8 cellular contexts compared by ENCODE assay signal in the genomic region with DNA sequence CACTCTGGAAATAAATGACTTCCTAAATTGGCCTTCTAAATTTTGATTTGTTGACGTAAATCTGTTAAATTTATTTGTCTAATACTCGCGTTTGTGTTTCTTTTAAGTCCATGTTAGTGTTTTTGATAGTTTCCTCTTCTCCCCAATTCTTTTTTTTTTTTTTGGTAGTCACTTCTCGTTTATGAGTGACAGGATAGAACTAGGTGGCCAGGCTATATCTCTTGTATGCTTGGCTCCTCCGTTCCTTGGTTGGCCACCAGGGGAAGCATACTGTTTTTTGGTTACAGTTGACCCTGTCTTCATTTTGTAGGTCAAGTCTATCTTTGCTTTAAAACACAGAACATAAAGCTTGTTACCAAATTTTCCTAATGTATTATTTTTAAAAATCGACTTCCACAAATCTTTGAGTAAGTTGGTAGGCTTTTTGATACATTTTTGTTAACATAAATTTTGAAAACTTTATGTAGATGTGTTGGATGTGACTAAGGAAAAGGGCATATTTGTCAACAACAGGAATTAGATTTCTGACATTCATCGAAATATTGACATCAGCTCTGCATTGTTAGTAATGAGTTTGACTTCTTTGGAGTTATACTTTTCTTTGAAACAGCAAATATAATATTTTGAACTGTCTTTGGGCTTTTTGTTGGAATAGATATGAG. TPM values are rescaled to one million over a fixed set of nuclear protein-coding genes. Genes with fewer than 3 reads are reported as not detected.
DNase-seq lines count a peak whose midpoint lies in the region; ATAC-seq, FAIRE-seq and TF ChIP-seq lines count a peak whose summit lies in the region.

No MANE protein-coding gene starts in this region.

- CTCF ChIA-PET in Calu3 (lab: Charles Lee) = interaction anchor here (0.6 to 1.4 kb wide), 9 partner anchors 21 to 1124 kb away, joined by 3 to 11 read pairs (median 4); no protein-coding TSS in a partner anchor

- H3K27ac ChIP-seq in VCaP (peak overlapping the region; percentile 98), kidney (ENCODE audit: low read depth in 2 of 2, low read length in 2 of 2) (no peak overlapping the region)

- H3K36me3 Mint-ChIP-seq in Calu3 (ENCODE audit: insufficient read depth, unreplicated experiment) = peaks cover 44% of the 10 kb centered on the region

- FAIRE-seq in kidney (lab: Jason Lieb, UNC) = no peak

- H3K4me3 Mint-ChIP-seq in Calu3 (ENCODE audit: low read depth, unreplicated experiment) = peak overlapping the region; percentile 85

- H3K9me3 Mint-ChIP-seq in Calu3 (ENCODE audit: low read depth, unreplicated experiment) = no peaks in the 10 kb centered on the region

- peak; percentile 22 for ATAC-seq in HG02571 (IDR thresholded peaks at IDR 0.05; ENCODE audit: unreplicated experiment)
- no peak for ATAC-seq in HG02759 (IDR thresholded peaks at IDR 0.05; ENCODE audit: unreplicated experiment)

- no peaks in the 10 kb centered on the region for H3K27me3 Mint-ChIP-seq in Calu3 (ENCODE audit: unreplicated experiment)

- H3K9me3 ChIP-seq in kidney (ENCODE audit: control insufficient read depth in 1 of 2, low read length in 2 of 2) = no peaks in the 10 kb centered on the region

- peak; percentile 46 for TF ChIP-seq CTCF in Calu3 (IDR thresholded peaks at IDR 0.05; ENCODE audit: unreplicated experiment)
- TF ChIP-seq CTCF in VCaP (conservative IDR thresholded peaks at IDR 0.05) = peak; percentile 88
- TF ChIP-seq CTCF in kidney (IDR thresholded peaks at IDR 0.05; ENCODE audit: borderline replicate concordance, extremely low read depth, insufficient read depth) = peak; percentile 67

- peaks cover 21% of the 10 kb centered on the region for H3K4me1 Mint-ChIP-seq in Calu3 (ENCODE audit: low read depth, unreplicated experiment)

- no TSS peak for BruUV-seq in Calu3 (replicated peaks; lab: Mats Ljungman, UMichigan)

- peak overlapping the region; percentile 50 to 79 for H3K4me3 ChIP-seq in kidney (ENCODE audit: low read length in 2 of 2)

- DNase-seq in Calu3 = peak; percentile 76
- peak; percentile 69 for DNase-seq in NCI-H2227 (lab: John Stamatoyannopoulos, UW; ENCODE audit: unreplicated experiment)
- peak; percentile 72 for DNase-seq in cerebellum (ENCODE audit: low spot score)
- no peak for DNase-seq in kidney
- DNase-seq in stimulated activated CD4-positive, alpha-beta T cell treated with anti-CD3 and anti-CD28 coated beads, Interleukin-4, amount 100 ng/mL, for 1 hour = peak; percentile 59

- no peak overlapping the region for H3K9ac ChIP-seq in kidney (ENCODE audit: low read length in 2 of 2)

- H3K36me3 ChIP-seq in kidney (ENCODE audit: control insufficient read depth in 1 of 2, insufficient read depth in 2 of 2, low read length in 2 of 2) = no peaks in the 10 kb centered on the region

- H3K27ac Mint-ChIP-seq in Calu3 (ENCODE audit: unreplicated experiment) = peak overlapping the region; percentile 3

- H3K4me1 ChIP-seq in kidney (ENCODE audit: control insufficient read depth in 1 of 2, insufficient read depth in 1 of 2, low read depth in 1 of 2, low read length in 2 of 2) = peaks cover 6 to 8% of the 10 kb centered on the region in 2 donors

- intact Hi-C loops in Calu3 (cut with micrococcal nuclease; ENCODE audit: unreplicated experiment) (loop anchor here (5.0 kb wide), 1 partner anchor 98 kb away; no protein-coding TSS in a partner anchor), kidney (cut with DNase I) (no loop called here)

RNA-seq across cellular contexts. Expression of a gene that starts 2.2 kb away (rescaled TPM):
- 27.2 and 28.6 TPM in 2 replicates for total RNA-seq in Calu3 (2022)
- 15.6 TPM for total RNA-seq in cerebellum
- total RNA-seq in kidney = 17.9 TPM
- 4.9 TPM for polyA plus RNA-seq in kidney (ENCODE audit: insufficient read depth, low read depth, low replicate concordance)
